1 cellular context compared by ENCODE assay signal in the genomic region with DNA sequence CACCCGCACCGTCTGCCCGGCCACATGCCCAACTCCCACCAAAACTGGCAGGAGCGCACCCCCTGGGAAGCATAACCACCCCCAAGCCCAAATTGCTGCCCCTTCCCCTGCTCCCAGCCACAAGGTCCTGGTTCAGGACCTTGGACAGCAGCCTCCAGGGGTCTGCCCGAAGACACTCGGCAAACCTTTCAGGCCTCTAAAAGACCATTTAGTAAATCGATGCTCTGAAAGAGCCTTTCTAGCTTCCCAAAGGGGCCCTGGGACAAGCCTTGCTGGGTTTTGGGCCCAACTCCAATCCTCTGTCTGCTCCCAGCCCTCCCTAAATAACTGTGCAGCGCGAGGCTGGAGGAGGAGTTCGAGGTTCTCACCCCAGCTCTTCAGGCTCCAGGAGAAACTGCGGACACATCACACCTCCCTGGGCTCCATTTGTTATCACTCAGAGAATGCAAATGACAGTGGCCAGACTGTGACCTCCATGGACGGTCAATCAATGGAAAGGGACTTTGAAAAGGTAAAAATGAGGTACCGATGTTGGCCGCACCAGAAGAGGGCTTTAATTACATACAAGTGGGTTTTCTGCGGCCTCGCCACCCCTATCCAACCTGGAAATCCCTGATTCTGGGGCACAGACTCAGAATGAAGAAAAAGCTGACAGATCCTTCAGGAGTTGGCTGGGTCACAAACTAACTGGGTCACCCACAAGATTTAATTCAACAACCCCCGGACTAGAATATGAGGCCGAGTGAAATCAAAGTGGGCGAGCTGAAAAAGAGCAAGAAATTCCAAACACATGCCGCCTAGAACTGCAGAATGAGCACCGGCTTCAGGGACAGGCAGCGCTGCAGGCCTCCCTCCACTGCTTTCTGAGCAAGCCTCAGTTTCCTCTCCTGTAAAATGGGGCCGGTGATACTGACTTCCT.
A peak's percentile ranks its signal among the peaks of the same experiment; 100 is the strongest.
TF ChIP-seq lines count a peak whose summit lies in the region.

No MANE protein-coding gene starts in this region.

TF ChIP-seq in HepG2, 621 proteins besides CTCF, POLR2A, EP300 and RAD21 (continued from another document and continues in another):
- TF ChIP-seq, protein P1, sequence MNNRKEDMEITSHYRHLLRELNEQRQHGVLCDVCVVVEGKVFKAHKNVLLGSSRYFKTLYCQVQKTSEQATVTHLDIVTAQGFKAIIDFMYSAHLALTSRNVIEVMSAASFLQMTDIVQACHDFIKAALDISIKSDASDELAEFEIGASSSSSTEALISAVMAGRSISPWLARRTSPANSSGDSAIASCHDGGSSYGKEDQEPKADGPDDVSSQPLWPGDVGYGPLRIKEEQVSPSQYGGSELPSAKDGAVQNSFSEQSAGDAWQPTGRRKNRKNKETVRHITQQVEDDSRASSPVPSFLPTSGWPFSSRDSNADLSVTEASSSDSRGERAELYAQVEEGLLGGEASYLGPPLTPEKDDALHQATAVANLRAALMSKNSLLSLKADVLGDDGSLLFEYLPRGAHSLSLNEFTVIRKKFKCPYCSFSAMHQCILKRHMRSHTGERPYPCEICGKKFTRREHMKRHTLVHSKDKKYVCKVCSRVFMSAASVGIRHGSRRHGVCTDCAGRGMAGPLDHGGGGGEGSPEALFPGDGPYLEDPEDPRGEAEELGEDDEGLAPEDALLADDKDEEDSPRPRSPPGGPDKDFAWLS (CRISPR knock-in tag; IDR thresholded peaks at IDR 0.05; ENCODE audit: borderline replicate concordance) = no peak
- TF ChIP-seq, protein P2, sequence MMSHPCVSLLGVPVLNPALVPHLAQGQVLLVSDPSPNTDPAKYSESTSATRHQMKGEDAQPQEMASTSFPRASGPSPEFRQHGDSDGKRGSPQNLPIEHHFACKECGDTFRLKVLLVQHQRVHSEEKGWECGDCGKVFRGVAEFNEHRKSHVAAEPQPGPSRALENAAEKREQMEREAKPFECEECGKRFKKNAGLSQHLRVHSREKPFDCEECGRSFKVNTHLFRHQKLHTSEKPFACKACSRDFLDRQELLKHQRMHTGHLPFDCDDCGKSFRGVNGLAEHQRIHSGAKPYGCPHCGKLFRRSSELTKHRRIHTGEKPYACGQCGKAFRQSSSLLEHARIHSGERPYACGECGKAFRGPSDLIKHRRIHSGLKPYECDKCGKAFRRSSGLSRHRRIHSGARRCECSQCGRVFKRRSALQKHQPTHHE (CRISPR knock-in tag; IDR thresholded peaks at IDR 0.05; ENCODE audit: borderline replicate concordance) = no peak
- TF ChIP-seq, protein P3, sequence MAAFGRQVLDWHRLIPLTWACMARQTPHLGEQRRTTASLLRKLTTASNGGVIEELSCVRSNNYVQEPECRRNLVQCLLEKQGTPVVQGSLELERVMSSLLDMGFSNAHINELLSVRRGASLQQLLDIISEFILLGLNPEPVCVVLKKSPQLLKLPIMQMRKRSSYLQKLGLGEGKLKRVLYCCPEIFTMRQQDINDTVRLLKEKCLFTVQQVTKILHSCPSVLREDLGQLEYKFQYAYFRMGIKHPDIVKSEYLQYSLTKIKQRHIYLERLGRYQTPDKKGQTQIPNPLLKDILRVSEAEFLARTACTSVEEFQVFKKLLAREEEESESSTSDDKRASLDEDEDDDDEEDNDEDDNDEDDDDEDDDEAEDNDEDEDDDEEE (CRISPR knock-in tag; IDR thresholded peaks at IDR 0.05) = no peak
- TF ChIP-seq TCF12 (IDR thresholded peaks at IDR 0.05) = no peak
- no peak for TF ChIP-seq TCF12 (CRISPR knock-in tag; IDR thresholded peaks at IDR 0.05)
- TF ChIP-seq MXI1 (IDR thresholded peaks at IDR 0.05; ENCODE audit: borderline replicate concordance, low read depth, low read length) = no peak
- TF ChIP-seq, protein P4, sequence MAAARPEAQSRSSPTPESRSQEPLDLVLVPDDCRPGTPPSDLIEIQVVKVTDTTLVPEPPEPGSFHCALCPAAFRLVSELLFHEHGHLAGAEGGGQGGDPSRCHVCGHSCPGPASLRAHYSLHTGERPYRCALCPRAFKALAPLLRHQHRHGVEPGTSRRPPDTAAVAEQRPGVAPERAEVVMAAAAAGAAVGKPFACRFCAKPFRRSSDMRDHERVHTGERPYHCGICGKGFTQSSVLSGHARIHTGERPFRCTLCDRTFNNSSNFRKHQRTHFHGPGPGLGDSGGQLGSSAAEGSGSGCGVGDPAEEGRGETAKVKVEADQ (CRISPR knock-in tag; IDR thresholded peaks at IDR 0.05; ENCODE audit: borderline replicate concordance) = no peak
- TF ChIP-seq STAT5B (CRISPR knock-in tag; IDR thresholded peaks at IDR 0.05) = no peak
- 0 out of 2 replicates have a peak, but pooled peaks have one; percentile 78 for TF ChIP-seq ZFP37 (CRISPR knock-in tag; IDR thresholded peaks at IDR 0.05; ENCODE audit: borderline replicate concordance)
- TF ChIP-seq ZNF329 (CRISPR knock-in tag; IDR thresholded peaks at IDR 0.05; ENCODE audit: low read depth) = no peak
- TF ChIP-seq, protein P5, sequence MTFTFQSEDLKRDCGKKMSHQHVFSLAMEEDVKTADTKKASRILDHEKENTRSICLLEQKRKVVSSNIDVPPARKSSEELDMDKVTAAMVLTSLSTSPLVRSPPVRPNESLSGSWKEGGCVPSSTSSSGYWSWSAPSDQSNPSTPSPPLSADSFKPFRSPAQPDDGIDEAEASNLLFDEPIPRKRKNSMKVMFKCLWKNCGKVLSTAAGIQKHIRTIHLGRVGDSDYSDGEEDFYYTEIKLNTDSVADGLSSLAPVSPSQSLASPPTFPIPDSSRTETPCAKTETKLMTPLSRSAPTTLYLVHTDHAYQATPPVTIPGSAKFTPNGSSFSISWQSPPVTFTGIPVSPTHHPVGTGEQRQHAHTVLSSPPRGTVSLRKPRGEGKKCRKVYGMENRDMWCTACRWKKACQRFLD (CRISPR knock-in tag; IDR thresholded peaks at IDR 0.05; ENCODE audit: borderline replicate concordance) = no peak
- peak; percentile 79; the same call in 1 of the 2 replicates for TF ChIP-seq MIXL1 (CRISPR knock-in tag; IDR thresholded peaks at IDR 0.05)
- TF ChIP-seq, protein P6, sequence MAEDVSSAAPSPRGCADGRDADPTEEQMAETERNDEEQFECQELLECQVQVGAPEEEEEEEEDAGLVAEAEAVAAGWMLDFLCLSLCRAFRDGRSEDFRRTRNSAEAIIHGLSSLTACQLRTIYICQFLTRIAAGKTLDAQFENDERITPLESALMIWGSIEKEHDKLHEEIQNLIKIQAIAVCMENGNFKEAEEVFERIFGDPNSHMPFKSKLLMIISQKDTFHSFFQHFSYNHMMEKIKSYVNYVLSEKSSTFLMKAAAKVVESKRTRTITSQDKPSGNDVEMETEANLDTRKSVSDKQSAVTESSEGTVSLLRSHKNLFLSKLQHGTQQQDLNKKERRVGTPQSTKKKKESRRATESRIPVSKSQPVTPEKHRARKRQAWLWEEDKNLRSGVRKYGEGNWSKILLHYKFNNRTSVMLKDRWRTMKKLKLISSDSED (CRISPR knock-in tag; IDR thresholded peaks at IDR 0.05) = 0 out of 2 replicates have a peak, but pooled peaks have one; percentile 46
- TF ChIP-seq HNRNPL (IDR thresholded peaks at IDR 0.05; ENCODE audit: low read depth, low read length) = no peak
- no peak for TF ChIP-seq MYNN (CRISPR knock-in tag; IDR thresholded peaks at IDR 0.05; ENCODE audit: low read depth)
- TF ChIP-seq, protein P7, sequence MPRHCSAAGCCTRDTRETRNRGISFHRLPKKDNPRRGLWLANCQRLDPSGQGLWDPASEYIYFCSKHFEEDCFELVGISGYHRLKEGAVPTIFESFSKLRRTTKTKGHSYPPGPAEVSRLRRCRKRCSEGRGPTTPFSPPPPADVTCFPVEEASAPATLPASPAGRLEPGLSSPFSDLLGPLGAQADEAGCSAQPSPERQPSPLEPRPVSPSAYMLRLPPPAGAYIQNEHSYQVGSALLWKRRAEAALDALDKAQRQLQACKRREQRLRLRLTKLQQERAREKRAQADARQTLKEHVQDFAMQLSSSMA (CRISPR knock-in tag; IDR thresholded peaks at IDR 0.05) = no peak
- no peak for TF ChIP-seq PAWR (CRISPR knock-in tag; IDR thresholded peaks at IDR 0.05; ENCODE audit: borderline replicate concordance)
- TF ChIP-seq, protein P8, sequence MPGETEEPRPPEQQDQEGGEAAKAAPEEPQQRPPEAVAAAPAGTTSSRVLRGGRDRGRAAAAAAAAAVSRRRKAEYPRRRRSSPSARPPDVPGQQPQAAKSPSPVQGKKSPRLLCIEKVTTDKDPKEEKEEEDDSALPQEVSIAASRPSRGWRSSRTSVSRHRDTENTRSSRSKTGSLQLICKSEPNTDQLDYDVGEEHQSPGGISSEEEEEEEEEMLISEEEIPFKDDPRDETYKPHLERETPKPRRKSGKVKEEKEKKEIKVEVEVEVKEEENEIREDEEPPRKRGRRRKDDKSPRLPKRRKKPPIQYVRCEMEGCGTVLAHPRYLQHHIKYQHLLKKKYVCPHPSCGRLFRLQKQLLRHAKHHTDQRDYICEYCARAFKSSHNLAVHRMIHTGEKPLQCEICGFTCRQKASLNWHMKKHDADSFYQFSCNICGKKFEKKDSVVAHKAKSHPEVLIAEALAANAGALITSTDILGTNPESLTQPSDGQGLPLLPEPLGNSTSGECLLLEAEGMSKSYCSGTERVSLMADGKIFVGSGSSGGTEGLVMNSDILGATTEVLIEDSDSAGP (CRISPR knock-in tag; IDR thresholded peaks at IDR 0.05; ENCODE audit: borderline replicate concordance) = no peak
- no peak for TF ChIP-seq NAIF1 (CRISPR knock-in tag; IDR thresholded peaks at IDR 0.05; ENCODE audit: borderline replicate concordance)
- no peak for TF ChIP-seq CCAR2 (optimal IDR thresholded peaks at IDR 0.05; ENCODE audit: low read depth, low read length)
- TF ChIP-seq CBX1 (IDR thresholded peaks at IDR 0.05; ENCODE audit: low read depth) = no peak
- TF ChIP-seq RARG (CRISPR knock-in tag; IDR thresholded peaks at IDR 0.05; ENCODE audit: low read depth) = no peak
- no peak for TF ChIP-seq RFX1 (IDR thresholded peaks at IDR 0.05)
- TF ChIP-seq U2AF2 (IDR thresholded peaks at IDR 0.05; ENCODE audit: low read depth, low read length) = no peak
- TF ChIP-seq, protein P9, sequence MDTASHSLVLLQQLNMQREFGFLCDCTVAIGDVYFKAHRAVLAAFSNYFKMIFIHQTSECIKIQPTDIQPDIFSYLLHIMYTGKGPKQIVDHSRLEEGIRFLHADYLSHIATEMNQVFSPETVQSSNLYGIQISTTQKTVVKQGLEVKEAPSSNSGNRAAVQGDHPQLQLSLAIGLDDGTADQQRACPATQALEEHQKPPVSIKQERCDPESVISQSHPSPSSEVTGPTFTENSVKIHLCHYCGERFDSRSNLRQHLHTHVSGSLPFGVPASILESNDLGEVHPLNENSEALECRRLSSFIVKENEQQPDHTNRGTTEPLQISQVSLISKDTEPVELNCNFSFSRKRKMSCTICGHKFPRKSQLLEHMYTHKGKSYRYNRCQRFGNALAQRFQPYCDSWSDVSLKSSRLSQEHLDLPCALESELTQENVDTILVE (CRISPR knock-in tag; IDR thresholded peaks at IDR 0.05) = peak; percentile 65; the same call in 1 of the 2 replicates
- TF ChIP-seq, protein P10, sequence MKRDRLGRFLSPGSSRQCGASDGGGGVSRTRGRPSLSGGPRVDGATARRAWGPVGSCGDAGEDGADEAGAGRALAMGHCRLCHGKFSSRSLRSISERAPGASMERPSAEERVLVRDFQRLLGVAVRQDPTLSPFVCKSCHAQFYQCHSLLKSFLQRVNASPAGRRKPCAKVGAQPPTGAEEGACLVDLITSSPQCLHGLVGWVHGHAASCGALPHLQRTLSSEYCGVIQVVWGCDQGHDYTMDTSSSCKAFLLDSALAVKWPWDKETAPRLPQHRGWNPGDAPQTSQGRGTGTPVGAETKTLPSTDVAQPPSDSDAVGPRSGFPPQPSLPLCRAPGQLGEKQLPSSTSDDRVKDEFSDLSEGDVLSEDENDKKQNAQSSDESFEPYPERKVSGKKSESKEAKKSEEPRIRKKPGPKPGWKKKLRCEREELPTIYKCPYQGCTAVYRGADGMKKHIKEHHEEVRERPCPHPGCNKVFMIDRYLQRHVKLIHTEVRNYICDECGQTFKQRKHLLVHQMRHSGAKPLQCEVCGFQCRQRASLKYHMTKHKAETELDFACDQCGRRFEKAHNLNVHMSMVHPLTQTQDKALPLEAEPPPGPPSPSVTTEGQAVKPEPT (CRISPR knock-in tag; IDR thresholded peaks at IDR 0.05; ENCODE audit: low read depth) = no peak
- TF ChIP-seq, protein P11, sequence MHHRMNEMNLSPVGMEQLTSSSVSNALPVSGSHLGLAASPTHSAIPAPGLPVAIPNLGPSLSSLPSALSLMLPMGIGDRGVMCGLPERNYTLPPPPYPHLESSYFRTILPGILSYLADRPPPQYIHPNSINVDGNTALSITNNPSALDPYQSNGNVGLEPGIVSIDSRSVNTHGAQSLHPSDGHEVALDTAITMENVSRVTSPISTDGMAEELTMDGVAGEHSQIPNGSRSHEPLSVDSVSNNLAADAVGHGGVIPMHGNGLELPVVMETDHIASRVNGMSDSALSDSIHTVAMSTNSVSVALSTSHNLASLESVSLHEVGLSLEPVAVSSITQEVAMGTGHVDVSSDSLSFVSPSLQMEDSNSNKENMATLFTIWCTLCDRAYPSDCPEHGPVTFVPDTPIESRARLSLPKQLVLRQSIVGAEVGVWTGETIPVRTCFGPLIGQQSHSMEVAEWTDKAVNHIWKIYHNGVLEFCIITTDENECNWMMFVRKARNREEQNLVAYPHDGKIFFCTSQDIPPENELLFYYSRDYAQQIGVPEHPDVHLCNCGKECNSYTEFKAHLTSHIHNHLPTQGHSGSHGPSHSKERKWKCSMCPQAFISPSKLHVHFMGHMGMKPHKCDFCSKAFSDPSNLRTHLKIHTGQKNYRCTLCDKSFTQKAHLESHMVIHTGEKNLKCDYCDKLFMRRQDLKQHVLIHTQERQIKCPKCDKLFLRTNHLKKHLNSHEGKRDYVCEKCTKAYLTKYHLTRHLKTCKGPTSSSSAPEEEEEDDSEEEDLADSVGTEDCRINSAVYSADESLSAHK (CRISPR knock-in tag; IDR thresholded peaks at IDR 0.05; ENCODE audit: borderline replicate concordance) = no peak
- TF ChIP-seq, protein P12, sequence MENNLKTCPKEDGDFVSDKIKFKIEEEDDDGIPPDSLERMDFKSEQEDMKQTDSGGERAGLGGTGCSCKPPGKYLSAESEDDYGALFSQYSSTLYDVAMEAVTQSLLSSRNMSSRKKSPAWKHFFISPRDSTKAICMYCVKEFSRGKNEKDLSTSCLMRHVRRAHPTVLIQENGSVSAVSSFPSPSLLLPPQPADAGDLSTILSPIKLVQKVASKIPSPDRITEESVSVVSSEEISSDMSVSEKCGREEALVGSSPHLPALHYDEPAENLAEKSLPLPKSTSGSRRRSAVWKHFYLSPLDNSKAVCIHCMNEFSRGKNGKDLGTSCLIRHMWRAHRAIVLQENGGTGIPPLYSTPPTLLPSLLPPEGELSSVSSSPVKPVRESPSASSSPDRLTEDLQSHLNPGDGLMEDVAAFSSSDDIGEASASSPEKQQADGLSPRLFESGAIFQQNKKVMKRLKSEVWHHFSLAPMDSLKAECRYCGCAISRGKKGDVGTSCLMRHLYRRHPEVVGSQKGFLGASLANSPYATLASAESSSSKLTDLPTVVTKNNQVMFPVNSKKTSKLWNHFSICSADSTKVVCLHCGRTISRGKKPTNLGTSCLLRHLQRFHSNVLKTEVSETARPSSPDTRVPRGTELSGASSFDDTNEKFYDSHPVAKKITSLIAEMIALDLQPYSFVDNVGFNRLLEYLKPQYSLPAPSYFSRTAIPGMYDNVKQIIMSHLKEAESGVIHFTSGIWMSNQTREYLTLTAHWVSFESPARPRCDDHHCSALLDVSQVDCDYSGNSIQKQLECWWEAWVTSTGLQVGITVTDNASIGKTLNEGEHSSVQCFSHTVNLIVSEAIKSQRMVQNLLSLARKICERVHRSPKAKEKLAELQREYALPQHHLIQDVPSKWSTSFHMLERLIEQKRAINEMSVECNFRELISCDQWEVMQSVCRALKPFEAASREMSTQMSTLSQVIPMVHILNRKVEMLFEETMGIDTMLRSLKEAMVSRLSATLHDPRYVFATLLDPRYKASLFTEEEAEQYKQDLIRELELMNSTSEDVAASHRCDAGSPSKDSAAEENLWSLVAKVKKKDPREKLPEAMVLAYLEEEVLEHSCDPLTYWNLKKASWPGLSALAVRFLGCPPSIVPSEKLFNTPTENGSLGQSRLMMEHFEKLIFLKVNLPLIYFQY (CRISPR knock-in tag; IDR thresholded peaks at IDR 0.05; ENCODE audit: borderline replicate concordance) = peak; percentile 67; the same call in 1 of the 2 replicates
- TF ChIP-seq ZNF629 (CRISPR knock-in tag; conservative IDR thresholded peaks at IDR 0.05) = no peak
- no peak for TF ChIP-seq RELA (CRISPR knock-in tag; IDR thresholded peaks at IDR 0.05)
- TF ChIP-seq ZNF652 (CRISPR knock-in tag; IDR thresholded peaks at IDR 0.05; ENCODE audit: borderline replicate concordance, low read depth) = no peak
- no peak for TF ChIP-seq ZFP82 (CRISPR knock-in tag; IDR thresholded peaks at IDR 0.05; ENCODE audit: borderline replicate concordance)
- TF ChIP-seq ZNF251 (CRISPR knock-in tag; IDR thresholded peaks at IDR 0.05) = no peak
